In genomic region chr19:58400916-58401824, GRCh38 we compare ENCODE assay signal across 8 cellular contexts. TPM values are rescaled to one million over a fixed set of nuclear protein-coding genes. Genes with fewer than 3 reads are reported as not detected.
DNase-seq lines count a peak whose midpoint lies in the region; ATAC-seq and TF ChIP-seq lines count a peak whose summit lies in the region.

No MANE protein-coding gene starts in this region.

- H3K27ac ChIP-seq in PC-3 (ENCODE audit: low read length): no peak overlapping the region

- BruUV-seq in PC-3 (replicated peaks; lab: Mats Ljungman, UMichigan): TSS peak; percentile 47

- H2AFZ ChIP-seq in PC-3 (ENCODE audit: low read length): peak overlapping the region; percentile 80

- peaks cover 6% of the 10 kb centered on the region for H3K79me2 ChIP-seq in PC-3 (ENCODE audit: low read length)

- peaks cover 13% of the 10 kb centered on the region for H3K27me3 Mint-ChIP-seq in activated T-cell treated with anti-CD3 and anti-CD28 coated beads, Interleukin-2, amount 50 U/mL, for 24 hours

- peak overlapping the region; percentile 95 for H3K4me2 ChIP-seq in PC-3 (ENCODE audit: low read length)

- H3K9ac ChIP-seq in PC-3 (ENCODE audit: low read length): peak overlapping the region; percentile 79
- H3K9ac ChIP-seq in mucosa of stomach (ENCODE audit: low read length): peak overlapping the region; percentile 64

- CTCF ChIA-PET in PC-3 (lab: Charles Lee): no interaction called here

- no peaks in the 10 kb centered on the region for H3K9me3 ChIP-seq in PC-3 (ENCODE audit: low read length)
- no peaks in the 10 kb centered on the region for H3K9me3 ChIP-seq in mucosa of stomach (ENCODE audit: control insufficient read depth, low read length)

- DNase-seq in DMS53 treated with DMSO at 0.1 percent for 48 hours (lab: John Stamatoyannopoulos, UW; ENCODE audit: unreplicated experiment) (peak; percentile 98), PC-3 (peak; percentile 100)
- peak; percentile 98 for DNase-seq in activated T-cell treated with anti-CD3 and anti-CD28 coated beads, Interleukin-2, amount 50 U/mL, for 24 hours
- DNase-seq in stimulated activated CD8-positive, alpha-beta memory T cell treated with anti-CD3 and anti-CD28 coated beads, Interleukin-4, amount 100 ng/mL, for 48 hours: peak; percentile 99

- no peaks in the 10 kb centered on the region for H3K9me3 Mint-ChIP-seq in activated T-cell treated with anti-CD3 and anti-CD28 coated beads, Interleukin-2, amount 50 U/mL, for 24 hours

- no peak for TF ChIP-seq EP300 in Ishikawa (IDR thresholded peaks at IDR 0.05; ENCODE audit: borderline replicate concordance)

- H3K4me1 ChIP-seq in PC-3 (ENCODE audit: insufficient read depth, low read length) (peaks cover 15% of the 10 kb centered on the region), mucosa of stomach (ENCODE audit: control insufficient read depth, insufficient read depth, low read length) (peaks cover 15% of the 10 kb centered on the region)

- H3K4me3 ChIP-seq in PC-3 (ENCODE audit: low read length): peak overlapping the region; percentile 84
- H3K4me3 ChIP-seq in mucosa of stomach (ENCODE audit: low read length): peak overlapping the region; percentile 67

- H4K20me1 ChIP-seq in PC-3 (ENCODE audit: low read length): no peaks in the 10 kb centered on the region

- H3K36me3 ChIP-seq in PC-3 (ENCODE audit: low read depth, low read length) (no peaks in the 10 kb centered on the region), mucosa of stomach (ENCODE audit: control insufficient read depth, insufficient read depth, low read length) (no peaks in the 10 kb centered on the region)

- POLR2A ChIA-PET in PC-3 (lab: Charles Lee; ENCODE audit: unreplicated experiment): no interaction called here

- H3K4me3 Mint-ChIP-seq in activated T-cell treated with anti-CD3 and anti-CD28 coated beads, Interleukin-2, amount 50 U/mL, for 24 hours: peak overlapping the region; percentile 84

- peaks cover 25% of the 10 kb centered on the region for H3K4me1 Mint-ChIP-seq in activated T-cell treated with anti-CD3 and anti-CD28 coated beads, Interleukin-2, amount 50 U/mL, for 24 hours (ENCODE audit: low read depth)

- no peaks in the 10 kb centered on the region for H3K27me3 ChIP-seq in PC-3 (ENCODE audit: low read length)
- peaks cover 18% of the 10 kb centered on the region for H3K27me3 ChIP-seq in mucosa of stomach (ENCODE audit: control insufficient read depth, insufficient read depth, low read length)

- H3K27ac Mint-ChIP-seq in activated T-cell treated with anti-CD3 and anti-CD28 coated beads, Interleukin-2, amount 50 U/mL, for 24 hours: peak overlapping the region; percentile 95

- H3F3A ChIP-seq in PC-3 (ENCODE audit: low read length, unreplicated experiment): no peaks in the 10 kb centered on the region

- 0 out of 2 replicates have a peak, but pooled peaks have one; percentile 21 for TF ChIP-seq CTCF in PC-3 (conservative IDR thresholded peaks at IDR 0.05; ENCODE audit: low read depth, low read length)

- no peak for TF ChIP-seq RAD21 in Ishikawa (IDR thresholded peaks at IDR 0.05; ENCODE audit: low read depth)

- H3K9me2 ChIP-seq in PC-3 (replicated peaks; ENCODE audit: low read length): no peaks in the 10 kb centered on the region

- H3K36me3 Mint-ChIP-seq in activated T-cell treated with anti-CD3 and anti-CD28 coated beads, Interleukin-2, amount 50 U/mL, for 24 hours (ENCODE audit: low read depth): peaks cover 3% of the 10 kb centered on the region

- ATAC-seq in GM21576 (IDR thresholded peaks at IDR 0.05; ENCODE audit: unreplicated experiment) (peak; percentile 96), PC-3 (peak; percentile 93), esophagus mucosa (peak; percentile 97)

- intact Hi-C loops in PC-3 (cut with micrococcal nuclease): loop anchor here (5.0 kb wide), 1 partner anchor 74 kb away; the partner anchor contains the start of gene ZSCAN22

TF ChIP-seq in Ishikawa, 13 proteins besides CTCF, POLR2A, EP300 and RAD21:
- TF ChIP-seq TAF1 (IDR thresholded peaks at IDR 0.05; ENCODE audit: low read depth) (peak; percentile 87), REST (IDR thresholded peaks at IDR 0.05; ENCODE audit: low read depth) (no peak), NFIC (IDR thresholded peaks at IDR 0.05) (no peak), TCF12 (IDR thresholded peaks at IDR 0.05; ENCODE audit: low read depth) (no peak), USF1 (IDR thresholded peaks at IDR 0.05) (0 out of 2 replicates have a peak, but pooled peaks have one; percentile 20), CREB1 (IDR thresholded peaks at IDR 0.05; ENCODE audit: low read depth) (peak; percentile 69; the same call in 1 of the 2 replicates), CEBPB (IDR thresholded peaks at IDR 0.05) (no peak), FOXM1 (IDR thresholded peaks at IDR 0.05; ENCODE audit: borderline replicate concordance, low read depth) (0 out of 2 replicates have a peak, but pooled peaks have one; percentile 25), YY1 (IDR thresholded peaks at IDR 0.05; ENCODE audit: low read depth) (peak; percentile 69), MAX (IDR thresholded peaks at IDR 0.05) (peak; percentile 97), EGR1 (IDR thresholded peaks at IDR 0.05) (peak; percentile 15; the same call in 1 of the 2 replicates), TEAD4 (IDR thresholded peaks at IDR 0.05) (0 out of 2 replicates have a peak, but pooled peaks have one; percentile 7), ZBTB7A (IDR thresholded peaks at IDR 0.05; ENCODE audit: low read depth) (no peak)

RNA-seq across cellular contexts. Expression of gene RNF225, which starts 5.7 kb away (rescaled TPM):
- total RNA-seq in PC-3 (2014; rRNA removed) (2.2 TPM in 1 of 2 replicates, not detected in the other), esophagus mucosa (14.7 TPM)

RNA-seq across cellular contexts. Expression of gene ZNF584, which starts 7.3 kb away (rescaled TPM):
- total RNA-seq in PC-3 (2014; rRNA removed) (49.2 and 73.8 TPM in 2 replicates), esophagus mucosa (6.5 TPM)

RNA-seq across cellular contexts. Expression of gene RPS5, which starts 14.1 kb away (rescaled TPM):
- 3,515 and 3,776 TPM in 2 replicates for total RNA-seq in PC-3 (2014; rRNA removed)
- 1,223 TPM for total RNA-seq in esophagus mucosa

RNA-seq across cellular contexts. Expression of gene ZNF837, which starts 20.3 kb away (rescaled TPM):
- total RNA-seq in PC-3 (2014; rRNA removed): 9.5 and 12.6 TPM in 2 replicates
- total RNA-seq in esophagus mucosa: 2.7 TPM

RNA-seq across cellular contexts. Expression of gene ZNF497, which starts 38.6 kb away (rescaled TPM):
- total RNA-seq in PC-3 (2014; rRNA removed) (2.2 and 4.0 TPM in 2 replicates), esophagus mucosa (1.1 TPM)
